Comparison of ENCODE assay signal across 9 cellular contexts in genomic region chr11:13462311-13462927, GRCh38. TPM values are rescaled to one million over a fixed set of nuclear protein-coding genes. Genes with fewer than 3 reads are reported as not detected.
A peak's percentile ranks its signal among the peaks of the same experiment; 100 is the strongest.
DNase-seq lines count a peak whose midpoint lies in the region; ATAC-seq, FAIRE-seq and TF ChIP-seq lines count a peak whose summit lies in the region.
"Had no signal": no experiment of that assay in that cellular context is flagged by ENCODE, and none has a peak within 500 bp of the region (broad histone marks: within the 10 kb centered on the region; RNA-seq: fewer than 3 reads in every experiment).

No MANE protein-coding gene starts in this region.

- TF ChIP-seq CTCF in D721Med (IDR thresholded peaks at IDR 0.05; ENCODE audit: insufficient read depth, missing control alignments) (peak; percentile 8), osteocyte (IDR thresholded peaks at IDR 0.05) (no peak), type B pancreatic cell (conservative IDR thresholded peaks at IDR 0.05) (no peak)

- H3K9me3 Mint-ChIP-seq in osteocyte (ENCODE audit: unreplicated experiment) (no peaks in the 10 kb centered on the region), type B pancreatic cell (no peaks in the 10 kb centered on the region)

- H3K27me3 Mint-ChIP-seq in osteocyte (ENCODE audit: unreplicated experiment) (peaks cover 3% of the 10 kb centered on the region), type B pancreatic cell (no peaks in the 10 kb centered on the region)

- no peak for DNase-seq in D721Med (ENCODE audit: insufficient read length, low spot score)
- DNase-seq in HS-27A (ENCODE audit: low read depth), result peak; percentile 42
- DNase-seq in RCC 7860 (ENCODE audit: low spot score), result peak; percentile 54
- DNase-seq in activated gamma-delta T cell (lab: John Stamatoyannopoulos, UW), result peak; percentile 39
- DNase-seq in glomerular visceral epithelial cell (ENCODE audit: extremely low spot score), result peak; percentile 60
- no peak for DNase-seq in osteocyte (ENCODE audit: extremely low spot score, unreplicated experiment)
- no peak for DNase-seq in type B pancreatic cell (ENCODE audit: extremely low spot score, unreplicated experiment)

- H3K27ac Mint-ChIP-seq in osteocyte (ENCODE audit: unreplicated experiment) (peak overlapping the region; percentile 99), type B pancreatic cell (peak overlapping the region; percentile 97)

- peak; percentile 42 for ATAC-seq in GM21381 (IDR thresholded peaks at IDR 0.05; ENCODE audit: unreplicated experiment)

- FAIRE-seq in D721Med (lab: Jason Lieb, UNC) (no peak), RCC 7860 (lab: Jason Lieb, UNC) (peak; percentile 48)
- FAIRE-seq: frontal cortex had no signal

- H3K4me3 Mint-ChIP-seq in osteocyte (ENCODE audit: unreplicated experiment) (peak overlapping the region; percentile 99), type B pancreatic cell (peak overlapping the region; percentile 97)

- H3K36me3 Mint-ChIP-seq in osteocyte (ENCODE audit: unreplicated experiment) (peaks cover 3% of the 10 kb centered on the region), type B pancreatic cell (peaks cover 9% of the 10 kb centered on the region)

- H3K4me1 Mint-ChIP-seq in osteocyte (ENCODE audit: unreplicated experiment), result peaks cover 29% of the 10 kb centered on the region
- H3K4me1 Mint-ChIP-seq in type B pancreatic cell (ENCODE audit: unreplicated experiment), result peaks cover 22% of the 10 kb centered on the region

RNA-seq across cellular contexts. Expression of gene BTBD10, which starts 0.6 kb away (rescaled TPM):
- total RNA-seq in osteocyte (29.1 and 29.4 TPM in 2 replicates), type B pancreatic cell (ENCODE audit: low replicate concordance) (24.7 and 34.8 TPM in 2 replicates)

RNA-seq across cellular contexts. Expression of gene PTH, which starts 33.4 kb away (rescaled TPM):
- not detected in 2 replicates for total RNA-seq in osteocyte
- not detected in 2 replicates for total RNA-seq in type B pancreatic cell (ENCODE audit: low replicate concordance)
- total RNA-seq: frontal cortex had no signal

Comparison
In these comparisons a context has a peak if more than half of its experiments do, and no peak if none do; other contexts are left out.
1. DNase-seq: peak in HS-27A (single experiment), RCC 7860 (single experiment), activated gamma-delta T cell (single experiment) and glomerular visceral epithelial cell (single experiment); none in D721Med (single experiment), osteocyte (single experiment) and type B pancreatic cell (single experiment).